In genomic region chr18:5630057-5630765, GRCh38 we compare ENCODE assay signal across 8 cellular contexts.
DNase-seq lines count a peak whose midpoint lies in the region; ATAC-seq and TF ChIP-seq lines count a peak whose summit lies in the region.

No MANE protein-coding gene starts in this region.

- H2AFZ ChIP-seq in neuron (ENCODE audit: low read depth, low read length) = peak overlapping the region; percentile 85

- H3K9me3 Mint-ChIP-seq in activated T-cell treated with anti-CD3 and anti-CD28 coated beads, Interleukin-2, amount 50 U/mL, for 72 hours = peaks cover 0 to 4% of the 10 kb centered on the region in 2 donors
- peaks cover 3% of the 10 kb centered on the region for H3K9me3 Mint-ChIP-seq in glutamatergic neuron (ENCODE audit: unreplicated experiment)

- H3K27me3 ChIP-seq in neuron (ENCODE audit: insufficient read depth, low read length) = peaks cover 56% of the 10 kb centered on the region
- no peaks in the 10 kb centered on the region for H3K27me3 ChIP-seq in vagina

- H3K27ac ChIP-seq in vagina = peak overlapping the region; percentile 21

- intact Hi-C loops in vagina (cut with DNase I) = no loop called here

- DNase-seq in DMS79 (lab: John Stamatoyannopoulos, UW) = peak; percentile 86
- peak; percentile 91 for DNase-seq in NCI-H128 (lab: John Stamatoyannopoulos, UW; ENCODE audit: unreplicated experiment)
- peak; percentile 61 to 72 for DNase-seq in activated T-cell treated with anti-CD3 and anti-CD28 coated beads, Interleukin-2, amount 50 U/mL, for 72 hours
- DNase-seq in glutamatergic neuron = peak; percentile 85
- DNase-seq in vagina (ENCODE audit: extremely low spot score in 2 of 2) = no peak

- H3K27me3 Mint-ChIP-seq in activated T-cell treated with anti-CD3 and anti-CD28 coated beads, Interleukin-2, amount 50 U/mL, for 72 hours (ENCODE audit: low read depth) = peaks cover 49% of the 10 kb centered on the region
- H3K27me3 Mint-ChIP-seq in glutamatergic neuron (ENCODE audit: unreplicated experiment) = peaks cover 6% of the 10 kb centered on the region

- H3K4me3 ChIP-seq in neuron (ENCODE audit: low read length) (peak overlapping the region; percentile 59), vagina (peak overlapping the region; percentile 51 to 76)

- H3K9me3 ChIP-seq in neuron (ENCODE audit: low read length) (no peaks in the 10 kb centered on the region), vagina (no peaks in the 10 kb centered on the region)

- no peak for TF ChIP-seq CTCF in glutamatergic neuron (IDR thresholded peaks at IDR 0.05; ENCODE audit: partially characterized antibody, unreplicated experiment)
- no peak for TF ChIP-seq CTCF in vagina (IDR thresholded peaks at IDR 0.05)

- H3K4me3 Mint-ChIP-seq in activated T-cell treated with anti-CD3 and anti-CD28 coated beads, Interleukin-2, amount 50 U/mL, for 72 hours = peak overlapping the region; percentile 68 to 85
- H3K4me3 Mint-ChIP-seq in glutamatergic neuron (ENCODE audit: unreplicated experiment) = peak overlapping the region; percentile 97

- H3K4me1 ChIP-seq in neuron (ENCODE audit: insufficient read depth, low read length) (peaks cover 9% of the 10 kb centered on the region), vagina (peaks cover 20% of the 10 kb centered on the region)

- H3K36me3 ChIP-seq in neuron (ENCODE audit: insufficient read depth, low read length) = no peaks in the 10 kb centered on the region
- no peaks in the 10 kb centered on the region for H3K36me3 ChIP-seq in vagina

- peak in 1 of 2 donors; percentile 17 for TF ChIP-seq POLR2A in vagina (IDR thresholded peaks at IDR 0.05)

- no peaks in the 10 kb centered on the region for H3K36me3 Mint-ChIP-seq in activated T-cell treated with anti-CD3 and anti-CD28 coated beads, Interleukin-2, amount 50 U/mL, for 72 hours (ENCODE audit: insufficient read depth in 2 of 2)
- no peaks in the 10 kb centered on the region for H3K36me3 Mint-ChIP-seq in glutamatergic neuron (ENCODE audit: unreplicated experiment)

- no peaks in the 10 kb centered on the region for H3K4me1 Mint-ChIP-seq in activated T-cell treated with anti-CD3 and anti-CD28 coated beads, Interleukin-2, amount 50 U/mL, for 72 hours (ENCODE audit: low read depth)
- no peaks in the 10 kb centered on the region for H3K4me1 Mint-ChIP-seq in glutamatergic neuron (ENCODE audit: low read depth, unreplicated experiment)

- ATAC-seq in GM21576 (IDR thresholded peaks at IDR 0.05; ENCODE audit: unreplicated experiment) (peak; percentile 52), HG02840 (IDR thresholded peaks at IDR 0.05; ENCODE audit: low FRiP score, unreplicated experiment) (no peak)
- ATAC-seq in activated T-cell treated with anti-CD3 and anti-CD28 coated beads, Interleukin-2, amount 50 U/mL, for 72 hours (replicated peaks in 1 of 2) = peak; percentile 92 to 93

- H3K27ac Mint-ChIP-seq in activated T-cell treated with anti-CD3 and anti-CD28 coated beads, Interleukin-2, amount 50 U/mL, for 72 hours = no peak overlapping the region
- H3K27ac Mint-ChIP-seq in glutamatergic neuron (ENCODE audit: unreplicated experiment) = no peak overlapping the region

Comparison
In these comparisons a context has a peak if more than half of its experiments do, and no peak if none do; other contexts are left out.
1. DNase-seq: peak in DMS79 (single experiment), NCI-H128 (single experiment), activated T-cell treated with anti-CD3 and anti-CD28 coated beads, Interleukin-2, amount 50 U/mL, for 72 hours (2 of 2) and glutamatergic neuron (single experiment); none in vagina (0 of 2).